8 cellular contexts compared by ENCODE assay signal in the genomic region with DNA sequence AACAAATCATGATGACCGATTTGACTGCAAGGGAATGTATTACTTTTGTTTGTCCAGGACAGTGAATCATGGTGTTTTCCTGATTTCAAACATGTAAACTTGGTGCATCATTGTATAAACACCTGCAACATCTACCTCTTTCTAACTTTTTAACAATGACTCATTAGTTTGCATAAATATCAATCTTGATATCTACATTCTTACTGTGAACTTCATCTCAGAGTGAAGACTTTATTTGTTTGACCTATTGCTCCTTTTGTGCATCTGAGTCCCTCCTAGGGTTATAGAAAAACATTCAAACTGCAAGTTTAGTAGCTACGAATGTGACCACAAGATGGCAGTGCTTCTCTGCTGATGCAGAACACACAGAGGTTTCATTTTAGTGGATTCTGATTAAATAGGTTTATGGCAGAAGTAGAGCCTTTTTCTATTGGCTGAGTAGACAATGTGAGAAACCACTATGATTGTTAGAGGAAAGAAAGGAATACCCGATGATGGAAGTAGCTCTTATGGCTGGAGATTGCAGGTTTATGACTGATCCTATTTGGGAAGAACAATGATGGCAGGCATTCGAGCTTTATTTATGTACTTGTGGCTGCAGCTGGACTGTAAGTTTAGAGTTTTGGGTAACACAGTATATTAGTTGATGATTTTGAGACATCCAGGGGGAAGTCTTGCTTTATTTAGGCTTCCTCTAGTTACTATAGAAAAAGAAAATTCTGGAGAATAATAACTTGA.
DNase-seq lines count a peak whose midpoint lies in the region; ATAC-seq and TF ChIP-seq lines count a peak whose summit lies in the region.

No MANE protein-coding gene starts in this region.

- H3K27me3 Mint-ChIP-seq in activated CD4-positive, alpha-beta memory T cell treated with anti-CD3 and anti-CD28 coated beads, Interleukin-2, amount 10 ng/mL, durations not matched to agents 7 days and 5 days = no peaks in the 10 kb centered on the region
- H3K27me3 Mint-ChIP-seq in naive thymus-derived CD8-positive, alpha-beta T cell = no peaks in the 10 kb centered on the region

- TF ChIP-seq POLR2A in tibial nerve (IDR thresholded peaks at IDR 0.05) = no peak

- no peak overlapping the region for H3K27ac ChIP-seq in tibial nerve

- H3K4me1 ChIP-seq in tibial nerve = peaks cover 0 to 4% (median 2%) of the 10 kb centered on the region in 4 donors

- CTCF ChIA-PET in activated CD4-positive, alpha-beta memory T cell treated with anti-CD3 and anti-CD28 coated beads, Interleukin-2, amount 10 ng/mL, durations not matched to agents 7 days and 5 days (lab: Charles Lee) = interaction anchor here (0.7 to 4.4 kb wide), 25 partner anchors 11 to 726 kb away, joined by 3 to 45 read pairs (median 4); a partner anchor contains a TSS

- TF ChIP-seq EP300 in tibial nerve (IDR thresholded peaks at IDR 0.05) = no peak

- H3K36me3 ChIP-seq in tibial nerve = no peaks in the 10 kb centered on the region

- H3K27me3 ChIP-seq in tibial nerve = no peaks in the 10 kb centered on the region

- peak; percentile 54 for ATAC-seq in GM21423 (IDR thresholded peaks at IDR 0.05; ENCODE audit: unreplicated experiment)
- peak; percentile 65 to 70 for ATAC-seq in naive thymus-derived CD8-positive, alpha-beta T cell
- ATAC-seq in GM21737 (IDR thresholded peaks at IDR 0.05; ENCODE audit: unreplicated experiment) = no peak

- DNase-seq in D341Med (ENCODE audit: low spot score) (peak; percentile 43), NCI-H2107 treated with DMSO at 0.1 percent for 48 hours (lab: John Stamatoyannopoulos, UW; ENCODE audit: unreplicated experiment) (peak; percentile 27), epidermal melanocyte (ENCODE audit: insufficient read length, low spot score) (peak; percentile 20), tibial nerve (ENCODE audit: low spot score in 2 of 2) (peak in 1 of 2 donors; percentile 59)
- DNase-seq in activated CD4-positive, alpha-beta memory T cell treated with anti-CD3 and anti-CD28 coated beads, Interleukin-2, amount 10 ng/mL, durations not matched to agents 7 days and 5 days = peak; percentile 66
- peak in 9 of 10 donors; percentile 37 to 80 (median 64) for DNase-seq in naive thymus-derived CD8-positive, alpha-beta T cell

- no peaks in the 10 kb centered on the region for H3K9me3 Mint-ChIP-seq in activated CD4-positive, alpha-beta memory T cell treated with anti-CD3 and anti-CD28 coated beads, Interleukin-2, amount 10 ng/mL, durations not matched to agents 7 days and 5 days
- H3K9me3 Mint-ChIP-seq in naive thymus-derived CD8-positive, alpha-beta T cell = peaks cover 0 to 10% (median 0%) of the 10 kb centered on the region in 9 donors

- H3K27ac Mint-ChIP-seq in activated CD4-positive, alpha-beta memory T cell treated with anti-CD3 and anti-CD28 coated beads, Interleukin-2, amount 10 ng/mL, durations not matched to agents 7 days and 5 days = peak overlapping the region; percentile 74
- peak overlapping the region; percentile 3 to 91 (median 82) for H3K27ac Mint-ChIP-seq in naive thymus-derived CD8-positive, alpha-beta T cell

- no peaks in the 10 kb centered on the region for H3K9me3 ChIP-seq in tibial nerve

- POLR2A ChIA-PET in activated CD4-positive, alpha-beta memory T cell treated with anti-CD3 and anti-CD28 coated beads, Interleukin-2, amount 10 ng/mL, durations not matched to agents 7 days and 5 days (lab: Charles Lee) = interaction anchor here (0.6 to 5.1 kb wide), 9 partner anchors 15 to 652 kb away, joined by 3 to 27 read pairs (median 4); no protein-coding TSS in a partner anchor
- POLR2A ChIA-PET in naive thymus-derived CD8-positive, alpha-beta T cell (lab: Charles Lee) = interaction anchor here (0.5 to 3.7 kb wide), 11 partner anchors 11 to 722 kb away, joined by 3 to 17 read pairs (median 3); no protein-coding TSS in a partner anchor

- peaks cover 69% of the 10 kb centered on the region for H3K4me1 Mint-ChIP-seq in activated CD4-positive, alpha-beta memory T cell treated with anti-CD3 and anti-CD28 coated beads, Interleukin-2, amount 10 ng/mL, durations not matched to agents 7 days and 5 days
- H3K4me1 Mint-ChIP-seq in naive thymus-derived CD8-positive, alpha-beta T cell = peaks cover 12 to 73% (median 50%) of the 10 kb centered on the region in 4 donors

- no peaks in the 10 kb centered on the region for H3K36me3 Mint-ChIP-seq in activated CD4-positive, alpha-beta memory T cell treated with anti-CD3 and anti-CD28 coated beads, Interleukin-2, amount 10 ng/mL, durations not matched to agents 7 days and 5 days (ENCODE audit: low read depth)
- peaks cover 0 to 5% (median 0%) of the 10 kb centered on the region in 3 donors for H3K36me3 Mint-ChIP-seq in naive thymus-derived CD8-positive, alpha-beta T cell

- 14 to 15% methylated on average over 4 of the region's 4 CpGs for WGBS in tibial nerve, 2 donors

- H3K4me3 ChIP-seq in tibial nerve = peak overlapping the region in 1 of 4 donors; percentile 16

- TF ChIP-seq CTCF in tibial nerve (IDR thresholded peaks at IDR 0.05) = peak; percentile 50 to 78 (median 68)

- H3K4me3 Mint-ChIP-seq in activated CD4-positive, alpha-beta memory T cell treated with anti-CD3 and anti-CD28 coated beads, Interleukin-2, amount 10 ng/mL, durations not matched to agents 7 days and 5 days = peak overlapping the region; percentile 71
- H3K4me3 Mint-ChIP-seq in naive thymus-derived CD8-positive, alpha-beta T cell = peak overlapping the region; percentile 64 to 89 (median 81)
